Comparison of ENCODE assay signal across 1 cellular context in genomic region chr12:123532808-123533649, GRCh38.
TF ChIP-seq lines count a peak whose summit lies in the region.

No MANE protein-coding gene starts in this region.

TF ChIP-seq in HepG2, 621 proteins besides CTCF, POLR2A, EP300 and RAD21 (continued from another document and continues in another):
- TF ChIP-seq ZNF282 (IDR thresholded peaks at IDR 0.05; ENCODE audit: partially characterized antibody) (no peak), ZNF333 (CRISPR knock-in tag; IDR thresholded peaks at IDR 0.05; ENCODE audit: borderline replicate concordance) (peak; percentile 28; the same call in 1 of the 2 replicates), SP4 (CRISPR knock-in tag; IDR thresholded peaks at IDR 0.05) (peak; percentile 6; the same call in 1 of the 2 replicates), NAIF1 (CRISPR knock-in tag; IDR thresholded peaks at IDR 0.05; ENCODE audit: borderline replicate concordance) (no peak), ZBTB46 (CRISPR knock-in tag; IDR thresholded peaks at IDR 0.05; ENCODE audit: borderline replicate concordance) (no peak), DNMT1 (CRISPR knock-in tag; IDR thresholded peaks at IDR 0.05) (peak; percentile 72; the same call in 1 of the 2 replicates), SUZ12 (IDR thresholded peaks at IDR 0.05; ENCODE audit: low read depth, low read length) (no peak), KDM5A (IDR thresholded peaks at IDR 0.05; ENCODE audit: borderline replicate concordance, low read length) (no peak), ZC3H13 (CRISPR knock-in tag; IDR thresholded peaks at IDR 0.05) (peak; percentile 82; the same call in 1 of the 2 replicates), ZNF263 (CRISPR knock-in tag; IDR thresholded peaks at IDR 0.05) (peak; percentile 73), ZNF883 (CRISPR knock-in tag; IDR thresholded peaks at IDR 0.05; ENCODE audit: not compliant biosample characterization) (peak; percentile 75), ATRX (CRISPR knock-in tag; IDR thresholded peaks at IDR 0.05; ENCODE audit: borderline replicate concordance) (no peak), KDM6A (CRISPR knock-in tag; IDR thresholded peaks at IDR 0.05; ENCODE audit: low read depth) (no peak), ZBTB1 (CRISPR knock-in tag; IDR thresholded peaks at IDR 0.05; ENCODE audit: borderline replicate concordance) (no peak; the same call in 1 of the 2 replicates), ZNF34 (CRISPR knock-in tag; IDR thresholded peaks at IDR 0.05; ENCODE audit: borderline replicate concordance) (no peak), ZNF674 (CRISPR knock-in tag; IDR thresholded peaks at IDR 0.05; ENCODE audit: low read depth) (peak; percentile 88; the same call in 1 of the 2 replicates), ZXDC (CRISPR knock-in tag; IDR thresholded peaks at IDR 0.05) (0 out of 2 replicates have a peak, but pooled peaks have one; percentile 21), NCOR1 (IDR thresholded peaks at IDR 0.05; ENCODE audit: borderline replicate concordance, low read length) (no peak), ZBTB39 (CRISPR knock-in tag; IDR thresholded peaks at IDR 0.05) (no peak; the same call in 1 of the 2 replicates), MAF1 (CRISPR knock-in tag; IDR thresholded peaks at IDR 0.05; ENCODE audit: borderline replicate concordance) (0 out of 2 replicates have a peak, but pooled peaks have one; percentile 64), RBFOX2 (IDR thresholded peaks at IDR 0.05; ENCODE audit: low read depth, low read length) (peak; percentile 73; the same call in 1 of the 2 replicates), ZEB1 (IDR thresholded peaks at IDR 0.05; ENCODE audit: insufficient replicate concordance, low read depth) (no peak), MAFG (CRISPR knock-in tag; IDR thresholded peaks at IDR 0.05) (no peak), SMYD3 (CRISPR knock-in tag; IDR thresholded peaks at IDR 0.05) (peak; percentile 38; the same call in 1 of the 2 replicates), ZNF296 (CRISPR knock-in tag; conservative IDR thresholded peaks at IDR 0.05) (peak; percentile 82; the same call in 1 of the 2 replicates), ZBTB34 (CRISPR knock-in tag; IDR thresholded peaks at IDR 0.05) (no peak), ARID2 (CRISPR knock-in tag; IDR thresholded peaks at IDR 0.05; ENCODE audit: borderline replicate concordance) (no peak), PHF8 (CRISPR knock-in tag; IDR thresholded peaks at IDR 0.05) (peak; percentile 87), PHB2 (IDR thresholded peaks at IDR 0.05; ENCODE audit: partially characterized antibody) (no peak), TGIF2 (CRISPR knock-in tag; IDR thresholded peaks at IDR 0.05) (0 out of 2 replicates have a peak, but pooled peaks have one; percentile 29), SRF (IDR thresholded peaks at IDR 0.05; ENCODE audit: low read depth, low read length) (no peak), GTF2F1 (IDR thresholded peaks at IDR 0.05; ENCODE audit: low read length) (no peak), ZUFSP (CRISPR knock-in tag; IDR thresholded peaks at IDR 0.05; ENCODE audit: borderline replicate concordance) (no peak), ZNF629 (CRISPR knock-in tag; conservative IDR thresholded peaks at IDR 0.05) (peak; percentile 99), PAF1 (CRISPR knock-in tag; IDR thresholded peaks at IDR 0.05) (no peak), PHF5A (CRISPR knock-in tag; IDR thresholded peaks at IDR 0.05; ENCODE audit: low read depth, unreplicated experiment) (no peak), ZNF775 (CRISPR knock-in tag; IDR thresholded peaks at IDR 0.05; ENCODE audit: borderline replicate concordance) (no peak), SRY (CRISPR knock-in tag; IDR thresholded peaks at IDR 0.05) (peak; percentile 83), NCOA5 (CRISPR knock-in tag; IDR thresholded peaks at IDR 0.05) (no peak), ZNF773 (CRISPR knock-in tag; IDR thresholded peaks at IDR 0.05; ENCODE audit: borderline replicate concordance) (peak; percentile 71; the same call in 1 of the 2 replicates), MAFK (conservative IDR thresholded peaks at IDR 0.05 in 1 of 2, IDR thresholded peaks at IDR 0.05 in 1 of 2; ENCODE audit: low read length in 2 of 2) (no peak)
- TF ChIP-seq, protein P1, sequence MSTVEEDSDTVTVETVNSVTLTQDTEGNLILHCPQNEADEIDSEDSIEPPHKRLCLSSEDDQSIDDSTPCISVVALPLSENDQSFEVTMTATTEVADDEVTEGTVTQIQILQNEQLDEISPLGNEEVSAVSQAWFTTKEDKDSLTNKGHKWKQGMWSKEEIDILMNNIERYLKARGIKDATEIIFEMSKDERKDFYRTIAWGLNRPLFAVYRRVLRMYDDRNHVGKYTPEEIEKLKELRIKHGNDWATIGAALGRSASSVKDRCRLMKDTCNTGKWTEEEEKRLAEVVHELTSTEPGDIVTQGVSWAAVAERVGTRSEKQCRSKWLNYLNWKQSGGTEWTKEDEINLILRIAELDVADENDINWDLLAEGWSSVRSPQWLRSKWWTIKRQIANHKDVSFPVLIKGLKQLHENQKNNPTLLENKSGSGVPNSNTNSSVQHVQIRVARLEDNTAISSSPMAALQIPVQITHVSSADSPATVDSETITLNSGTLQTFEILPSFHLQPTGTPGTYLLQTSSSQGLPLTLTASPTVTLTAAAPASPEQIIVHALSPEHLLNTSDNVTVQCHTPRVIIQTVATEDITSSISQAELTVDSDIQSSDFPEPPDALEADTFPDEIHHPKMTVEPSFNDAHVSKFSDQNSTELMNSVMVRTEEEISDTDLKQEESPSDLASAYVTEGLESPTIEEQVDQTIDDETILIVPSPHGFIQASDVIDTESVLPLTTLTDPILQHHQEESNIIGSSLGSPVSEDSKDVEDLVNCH (CRISPR knock-in tag; IDR thresholded peaks at IDR 0.05): no peak
- TF ChIP-seq, protein P2, sequence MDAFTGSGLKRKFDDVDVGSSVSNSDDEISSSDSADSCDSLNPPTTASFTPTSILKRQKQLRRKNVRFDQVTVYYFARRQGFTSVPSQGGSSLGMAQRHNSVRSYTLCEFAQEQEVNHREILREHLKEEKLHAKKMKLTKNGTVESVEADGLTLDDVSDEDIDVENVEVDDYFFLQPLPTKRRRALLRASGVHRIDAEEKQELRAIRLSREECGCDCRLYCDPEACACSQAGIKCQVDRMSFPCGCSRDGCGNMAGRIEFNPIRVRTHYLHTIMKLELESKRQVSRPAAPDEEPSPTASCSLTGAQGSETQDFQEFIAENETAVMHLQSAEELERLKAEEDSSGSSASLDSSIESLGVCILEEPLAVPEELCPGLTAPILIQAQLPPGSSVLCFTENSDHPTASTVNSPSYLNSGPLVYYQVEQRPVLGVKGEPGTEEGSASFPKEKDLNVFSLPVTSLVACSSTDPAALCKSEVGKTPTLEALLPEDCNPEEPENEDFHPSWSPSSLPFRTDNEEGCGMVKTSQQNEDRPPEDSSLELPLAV (CRISPR knock-in tag; conservative IDR thresholded peaks at IDR 0.05; ENCODE audit: low read depth): no peak
- TF ChIP-seq, protein P3, sequence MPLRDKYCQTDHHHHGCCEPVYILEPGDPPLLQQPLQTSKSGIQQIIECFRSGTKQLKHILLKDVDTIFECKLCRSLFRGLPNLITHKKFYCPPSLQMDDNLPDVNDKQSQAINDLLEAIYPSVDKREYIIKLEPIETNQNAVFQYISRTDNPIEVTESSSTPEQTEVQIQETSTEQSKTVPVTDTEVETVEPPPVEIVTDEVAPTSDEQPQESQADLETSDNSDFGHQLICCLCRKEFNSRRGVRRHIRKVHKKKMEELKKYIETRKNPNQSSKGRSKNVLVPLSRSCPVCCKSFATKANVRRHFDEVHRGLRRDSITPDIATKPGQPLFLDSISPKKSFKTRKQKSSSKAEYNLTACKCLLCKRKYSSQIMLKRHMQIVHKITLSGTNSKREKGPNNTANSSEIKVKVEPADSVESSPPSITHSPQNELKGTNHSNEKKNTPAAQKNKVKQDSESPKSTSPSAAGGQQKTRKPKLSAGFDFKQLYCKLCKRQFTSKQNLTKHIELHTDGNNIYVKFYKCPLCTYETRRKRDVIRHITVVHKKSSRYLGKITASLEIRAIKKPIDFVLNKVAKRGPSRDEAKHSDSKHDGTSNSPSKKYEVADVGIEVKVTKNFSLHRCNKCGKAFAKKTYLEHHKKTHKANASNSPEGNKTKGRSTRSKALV (CRISPR knock-in tag; IDR thresholded peaks at IDR 0.05): peak; percentile 65; the same call in 1 of the 2 replicates
- TF ChIP-seq, protein P4, sequence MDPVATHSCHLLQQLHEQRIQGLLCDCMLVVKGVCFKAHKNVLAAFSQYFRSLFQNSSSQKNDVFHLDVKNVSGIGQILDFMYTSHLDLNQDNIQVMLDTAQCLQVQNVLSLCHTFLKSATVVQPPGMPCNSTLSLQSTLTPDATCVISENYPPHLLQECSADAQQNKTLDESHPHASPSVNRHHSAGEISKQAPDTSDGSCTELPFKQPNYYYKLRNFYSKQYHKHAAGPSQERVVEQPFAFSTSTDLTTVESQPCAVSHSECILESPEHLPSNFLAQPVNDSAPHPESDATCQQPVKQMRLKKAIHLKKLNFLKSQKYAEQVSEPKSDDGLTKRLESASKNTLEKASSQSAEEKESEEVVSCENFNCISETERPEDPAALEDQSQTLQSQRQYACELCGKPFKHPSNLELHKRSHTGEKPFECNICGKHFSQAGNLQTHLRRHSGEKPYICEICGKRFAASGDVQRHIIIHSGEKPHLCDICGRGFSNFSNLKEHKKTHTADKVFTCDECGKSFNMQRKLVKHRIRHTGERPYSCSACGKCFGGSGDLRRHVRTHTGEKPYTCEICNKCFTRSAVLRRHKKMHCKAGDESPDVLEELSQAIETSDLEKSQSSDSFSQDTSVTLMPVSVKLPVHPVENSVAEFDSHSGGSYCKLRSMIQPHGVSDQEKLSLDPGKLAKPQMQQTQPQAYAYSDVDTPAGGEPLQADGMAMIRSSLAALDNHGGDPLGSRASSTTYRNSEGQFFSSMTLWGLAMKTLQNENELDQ (CRISPR knock-in tag; IDR thresholded peaks at IDR 0.05; ENCODE audit: borderline replicate concordance): no peak
- TF ChIP-seq, protein P5, sequence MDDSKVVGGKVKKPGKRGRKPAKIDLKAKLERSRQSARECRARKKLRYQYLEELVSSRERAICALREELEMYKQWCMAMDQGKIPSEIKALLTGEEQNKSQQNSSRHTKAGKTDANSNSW (CRISPR knock-in tag; IDR thresholded peaks at IDR 0.05; ENCODE audit: borderline replicate concordance): no peak
